ENCODE assay signal across 8 cellular contexts in genomic region chr4:49096627-49097026, GRCh38.
DNase-seq lines count a peak whose midpoint lies in the region; ATAC-seq and TF ChIP-seq lines count a peak whose summit lies in the region.
"Not testable (repeated sequence)": the region's sequence is repeated elsewhere in the genome, so short reads cannot be mapped to it uniquely, and the experiment has no call there.

No MANE protein-coding gene starts in this region.

- TF ChIP-seq CTCF in RWPE2 (IDR thresholded peaks at IDR 0.05; ENCODE audit: poor library complexity, severe bottlenecking): not testable (repeated sequence)

- not testable (repeated sequence) for H3K4me3 Mint-ChIP-seq in CD4-positive, CD25-positive, alpha-beta regulatory T cell; naive thymus-derived CD4-positive, alpha-beta T cell

- H3K4me1 Mint-ChIP-seq in CD4-positive, CD25-positive, alpha-beta regulatory T cell: peaks cover 0 to 46% (median 2%) of the 10 kb centered on the region in 4 donors
- peaks cover 0 to 56% (median 0%) of the 10 kb centered on the region in 7 donors for H3K4me1 Mint-ChIP-seq in naive thymus-derived CD4-positive, alpha-beta T cell

- CTCF ChIA-PET in naive thymus-derived CD4-positive, alpha-beta T cell (lab: Charles Lee): not testable (repeated sequence)

- H3K36me3 ChIP-seq in CD4-positive, CD25-positive, alpha-beta regulatory T cell (ENCODE audit: control insufficient read depth, insufficient read depth, low read length); RWPE2 (ENCODE audit: low read depth); naive thymus-derived CD4-positive, alpha-beta T cell (ENCODE audit: control insufficient read depth in 2 of 3, insufficient read depth in 3 of 3, low read length in 3 of 3): not testable (repeated sequence)

- peak; percentile 15 to 39 for ATAC-seq in CD4-positive, CD25-positive, alpha-beta regulatory T cell (ENCODE audit: low read depth in 2 of 2)
- ATAC-seq in GM19023 (IDR thresholded peaks at IDR 0.05; ENCODE audit: unreplicated experiment): peak; percentile 37
- ATAC-seq in GM21529 (IDR thresholded peaks at IDR 0.05; ENCODE audit: unreplicated experiment): peak; percentile 38
- peak; percentile 28 for ATAC-seq in HG02884 (IDR thresholded peaks at IDR 0.05; ENCODE audit: unreplicated experiment)
- peak; percentile 40 for ATAC-seq in HG03354 (IDR thresholded peaks at IDR 0.05; ENCODE audit: poor library complexity, severe bottlenecking, unreplicated experiment)
- ATAC-seq in RWPE2 (ENCODE audit: low read depth): peak; percentile 37; the same call in 2 of the 3 replicates
- ATAC-seq in Right ventricle myocardium inferior: peak; percentile 54
- ATAC-seq in naive thymus-derived CD4-positive, alpha-beta T cell: peak; percentile 51

- not testable (repeated sequence) for H3K27ac ChIP-seq in CD4-positive, CD25-positive, alpha-beta regulatory T cell (ENCODE audit: insufficient read depth, low read length, poor library complexity, severe bottlenecking); RWPE2 (ENCODE audit: poor library complexity, severe bottlenecking); naive thymus-derived CD4-positive, alpha-beta T cell (ENCODE audit: low read depth, low read length)

- not testable (repeated sequence) for H3K4me1 ChIP-seq in CD4-positive, CD25-positive, alpha-beta regulatory T cell (ENCODE audit: control insufficient read depth, insufficient read depth, low read length, poor library complexity, severe bottlenecking); RWPE2 (ENCODE audit: insufficient read depth, poor library complexity, severe bottlenecking); naive thymus-derived CD4-positive, alpha-beta T cell (ENCODE audit: control insufficient read depth in 2 of 2, insufficient read depth in 2 of 2, low read length in 2 of 2)

- POLR2A ChIA-PET in naive thymus-derived CD4-positive, alpha-beta T cell (lab: Charles Lee): not testable (repeated sequence)

- H3K27me3 ChIP-seq in CD4-positive, CD25-positive, alpha-beta regulatory T cell (ENCODE audit: control insufficient read depth, insufficient read depth, low read length); RWPE2 (ENCODE audit: insufficient read depth, poor library complexity, severe bottlenecking); naive thymus-derived CD4-positive, alpha-beta T cell (ENCODE audit: control insufficient read depth in 2 of 2, insufficient read depth in 2 of 2, low read length in 2 of 2): not testable (repeated sequence)

- not testable (repeated sequence) for H3K27me3 Mint-ChIP-seq in CD4-positive, CD25-positive, alpha-beta regulatory T cell; naive thymus-derived CD4-positive, alpha-beta T cell

- H3K36me3 Mint-ChIP-seq in CD4-positive, CD25-positive, alpha-beta regulatory T cell: peaks cover 53% of the 10 kb centered on the region
- H3K36me3 Mint-ChIP-seq in naive thymus-derived CD4-positive, alpha-beta T cell: peaks cover 49 to 64% (median 63%) of the 10 kb centered on the region in 5 donors

- peaks cover 10 to 71% (median 59%) of the 10 kb centered on the region in 7 donors for H3K9me3 Mint-ChIP-seq in CD4-positive, CD25-positive, alpha-beta regulatory T cell
- peaks cover 32 to 75% (median 64%) of the 10 kb centered on the region in 11 donors for H3K9me3 Mint-ChIP-seq in naive thymus-derived CD4-positive, alpha-beta T cell

- H3K4me3 ChIP-seq in CD4-positive, CD25-positive, alpha-beta regulatory T cell (ENCODE audit: low read depth, low read length); RWPE2 (ENCODE audit: severe bottlenecking); naive thymus-derived CD4-positive, alpha-beta T cell (ENCODE audit: low read length): not testable (repeated sequence)

- intact Hi-C loops in Right ventricle myocardium inferior (cut with DNase I); naive thymus-derived CD4-positive, alpha-beta T cell (cut with micrococcal nuclease): not testable (repeated sequence)

- H3K9me3 ChIP-seq in CD4-positive, CD25-positive, alpha-beta regulatory T cell (ENCODE audit: control insufficient read depth in 2 of 2, low read length in 2 of 2): peaks cover 47 to 55% of the 10 kb centered on the region in 2 experiments
- H3K9me3 ChIP-seq in RWPE2 (ENCODE audit: severe bottlenecking): not testable (repeated sequence)
- H3K9me3 ChIP-seq in naive thymus-derived CD4-positive, alpha-beta T cell (ENCODE audit: control insufficient read depth in 2 of 3, low read length in 3 of 3): peaks cover 0 to 46% (median 14%) of the 10 kb centered on the region in 3 experiments

- not testable (repeated sequence) for DNase-seq in CD4-positive, CD25-positive, alpha-beta regulatory T cell; RWPE2 (ENCODE audit: low spot score); Right ventricle myocardium inferior (ENCODE audit: missing footprints); naive thymus-derived CD4-positive, alpha-beta T cell

- not testable (repeated sequence) for H3K27ac Mint-ChIP-seq in CD4-positive, CD25-positive, alpha-beta regulatory T cell; naive thymus-derived CD4-positive, alpha-beta T cell
